In genomic region chr3:52385157-52385556, GRCh38 we compare ENCODE assay signal across 8 cellular contexts. TPM values are rescaled to one million over a fixed set of nuclear protein-coding genes. Genes with fewer than 3 reads are reported as not detected.
DNase-seq lines count a peak whose midpoint lies in the region; ATAC-seq, FAIRE-seq and TF ChIP-seq lines count a peak whose summit lies in the region.

No MANE protein-coding gene starts in this region.

- no peaks in the 10 kb centered on the region for H3K9me1 ChIP-seq in keratinocyte (ENCODE audit: control insufficient read depth, extremely low read depth, insufficient read depth, low read length)

- H3K27me3 Mint-ChIP-seq in T-helper 2 cell treated with Interferon-gamma antibody and Interleukin-4, amounts not matched to agents 5 μg/mL and 100 μg/mL, for 36 hours (ENCODE audit: low read depth), result no peaks in the 10 kb centered on the region

- no peak for FAIRE-seq in keratinocyte (lab: Jason Lieb, UNC)

- H3K4me1 ChIP-seq in keratinocyte (ENCODE audit: control insufficient read depth, extremely low read depth, insufficient read depth, low read length), result no peaks in the 10 kb centered on the region

- H3K4me1 Mint-ChIP-seq in T-helper 2 cell treated with Interferon-gamma antibody and Interleukin-4, amounts not matched to agents 5 μg/mL and 100 μg/mL, for 36 hours (ENCODE audit: low read depth), result no peaks in the 10 kb centered on the region

- dilution Hi-C loops in keratinocyte (cut with MboI; ENCODE audit: extremely low pct_ligation_motif_present, low sequenced_read_pairs), result no loop called here

- H3K4me3 Mint-ChIP-seq in T-helper 2 cell treated with Interferon-gamma antibody and Interleukin-4, amounts not matched to agents 5 μg/mL and 100 μg/mL, for 36 hours, result no peak overlapping the region

- H3K4me3 ChIP-seq in keratinocyte (ENCODE audit: control insufficient read depth in 2 of 3, extremely low read depth in 1 of 3, insufficient read depth in 2 of 3, low read depth in 1 of 3, low read length in 3 of 3), result no peak overlapping the region

- no peak overlapping the region for H3K9ac ChIP-seq in keratinocyte (ENCODE audit: control insufficient read depth, extremely low read depth, insufficient read depth, low read length)

- H3K27ac Mint-ChIP-seq in T-helper 2 cell treated with Interferon-gamma antibody and Interleukin-4, amounts not matched to agents 5 μg/mL and 100 μg/mL, for 36 hours, result peak overlapping the region; percentile 31

- no peaks in the 10 kb centered on the region for H3K9me3 ChIP-seq in keratinocyte (ENCODE audit: control insufficient read depth, low read depth, low read length)

- DNase-seq in Daoy (ENCODE audit: low read depth) (peak; percentile 39), HT-29 (ENCODE audit: low spot score) (peak; percentile 72), keratinocyte (ENCODE audit: low read depth, low spot score) (no peak), globus pallidus (ENCODE audit: low spot score) (no peak), NCI-H1092 (lab: John Stamatoyannopoulos, UW) (no peak)
- no peak for DNase-seq in T-helper 2 cell treated with Interferon-gamma antibody and Interleukin-4, amounts not matched to agents 5 μg/mL and 100 μg/mL, for 36 hours (ENCODE audit: low spot score)

- H3K4me2 ChIP-seq in keratinocyte (ENCODE audit: control insufficient read depth, extremely low read depth, insufficient read depth, low read depth, low read length), result no peak overlapping the region

- no peaks in the 10 kb centered on the region for H3K36me3 ChIP-seq in keratinocyte (ENCODE audit: control insufficient read depth in 2 of 2, extremely low read depth in 1 of 2, insufficient read depth in 2 of 2, low read length in 2 of 2)

- H3K27ac ChIP-seq in keratinocyte (ENCODE audit: control insufficient read depth, insufficient read depth, low read length), result no peak overlapping the region

- ATAC-seq in GM21717 (IDR thresholded peaks at IDR 0.05; ENCODE audit: unreplicated experiment), result no peak
- ATAC-seq in GM21423 (IDR thresholded peaks at IDR 0.05; ENCODE audit: unreplicated experiment), result no peak

- no peak overlapping the region for H2AFZ ChIP-seq in keratinocyte (ENCODE audit: control insufficient read depth, low read length)

- H3K79me2 ChIP-seq in keratinocyte (ENCODE audit: control insufficient read depth, insufficient read depth, low read length), result no peaks in the 10 kb centered on the region

- H4K20me1 ChIP-seq in keratinocyte (ENCODE audit: control insufficient read depth, extremely low read depth, insufficient read depth, low read length), result no peaks in the 10 kb centered on the region

- H3K27me3 ChIP-seq in keratinocyte (ENCODE audit: control insufficient read depth, extremely low read depth, insufficient read depth, low read length), result no peaks in the 10 kb centered on the region

- TF ChIP-seq CTCF in keratinocyte (optimal IDR thresholded peaks at IDR 0.05 in 1 of 3, IDR thresholded peaks at IDR 0.05 in 1 of 3, conservative IDR thresholded peaks at IDR 0.05 in 1 of 3; ENCODE audit: extremely low read depth in 1 of 3, insufficient read depth in 2 of 3, low read length in 3 of 3), result peak in 2 of 3 experiments; percentile 73 to 77

- no peaks in the 10 kb centered on the region for H3K9me3 Mint-ChIP-seq in T-helper 2 cell treated with Interferon-gamma antibody and Interleukin-4, amounts not matched to agents 5 μg/mL and 100 μg/mL, for 36 hours

- peaks cover 2% of the 10 kb centered on the region for H3K36me3 Mint-ChIP-seq in T-helper 2 cell treated with Interferon-gamma antibody and Interleukin-4, amounts not matched to agents 5 μg/mL and 100 μg/mL, for 36 hours (ENCODE audit: low read depth)

RNA-seq across cellular contexts. Expression of gene BAP1, which starts 24.7 kb away (rescaled TPM):
- total RNA-seq in Daoy (2014; rRNA removed; shearing (Covaris generic)), result 38.2 and 47.8 TPM in 2 replicates
- total RNA-seq in HT-29 (2014; rRNA removed; shearing (Covaris generic)), result 59.4 and 80.5 TPM in 2 replicates
- 97.8 to 119 TPM (median 100 TPM) in 3 replicates for polyA plus RNA-seq in keratinocyte
- polyA plus RNA-seq in keratinocyte (2011; ENCODE audit: low read depth), result 25.5 TPM
- 79.5 and 100 TPM in 2 replicates for polyA plus RNA-seq in keratinocyte (2011; cell fraction: cytosol; rRNA removed)
- polyA plus RNA-seq in keratinocyte (2011; cell fraction: nucleus; rRNA removed), result 203 and 211 TPM in 2 replicates
- polyA plus RNA-seq in keratinocyte (2012; ENCODE audit: low replicate concordance), result 60.8 and 101 TPM in 2 replicates
- polyA minus RNA-seq in keratinocyte, result 131 to 185 TPM (median 135 TPM) in 3 replicates
- polyA minus RNA-seq in keratinocyte (2011; cell fraction: cytosol; rRNA and poly(A)+ RNA removed), result 138 TPM
- polyA minus RNA-seq in keratinocyte (2011; cell fraction: nucleus; rRNA and poly(A)+ RNA removed), result 84.5 and 90.7 TPM in 2 replicates

RNA-seq across cellular contexts. Expression of gene PHF7, which starts 25.3 kb away (rescaled TPM):
- total RNA-seq in Daoy (2014; rRNA removed; shearing (Covaris generic)), result 8.6 and 12.4 TPM in 2 replicates
- total RNA-seq in HT-29 (2014; rRNA removed; shearing (Covaris generic)), result 1.6 and 2.7 TPM in 2 replicates
- polyA plus RNA-seq in keratinocyte, result 9.3 to 10.3 TPM (median 9.3 TPM) in 3 replicates
- 8.4 TPM for polyA plus RNA-seq in keratinocyte (2011; ENCODE audit: low read depth)
- polyA plus RNA-seq in keratinocyte (2011; cell fraction: cytosol; rRNA removed), result 6.9 and 7.8 TPM in 2 replicates
- polyA plus RNA-seq in keratinocyte (2011; cell fraction: nucleus; rRNA removed), result 19.7 and 21.2 TPM in 2 replicates
- polyA plus RNA-seq in keratinocyte (2012; ENCODE audit: low replicate concordance), result 5.4 and 6.1 TPM in 2 replicates
- polyA minus RNA-seq in keratinocyte, result 1.9 to 9.8 TPM (median 8.3 TPM) in 3 replicates
- 7.9 TPM for polyA minus RNA-seq in keratinocyte (2011; cell fraction: cytosol; rRNA and poly(A)+ RNA removed)
- polyA minus RNA-seq in keratinocyte (2011; cell fraction: nucleus; rRNA and poly(A)+ RNA removed), result 4.6 and 7.3 TPM in 2 replicates

RNA-seq across cellular contexts. Expression of gene SEMA3G, which starts 59.7 kb away (rescaled TPM):
- 0.34 TPM in 1 of 2 replicates, not detected in the other for total RNA-seq in Daoy (2014; rRNA removed; shearing (Covaris generic))
- 0.15 and 0.31 TPM in 2 replicates for total RNA-seq in HT-29 (2014; rRNA removed; shearing (Covaris generic))
- 0.03 to 0.14 TPM (median 0.07 TPM) in 3 replicates for polyA plus RNA-seq in keratinocyte
- polyA plus RNA-seq in keratinocyte (2011; ENCODE audit: low read depth), result 0.07 TPM
- polyA plus RNA-seq in keratinocyte (2011; cell fraction: cytosol; rRNA removed), result 0.01 and 0.05 TPM in 2 replicates
- 0.05 and 0.07 TPM in 2 replicates for polyA plus RNA-seq in keratinocyte (2011; cell fraction: nucleus; rRNA removed)
- polyA plus RNA-seq in keratinocyte (2012; ENCODE audit: low replicate concordance), result 0.07 and 0.10 TPM in 2 replicates
- polyA minus RNA-seq in keratinocyte, result 0.03 TPM in 1 of 3 replicates, not detected in the others
- polyA minus RNA-seq in keratinocyte (2011; cell fraction: cytosol; rRNA and poly(A)+ RNA removed), result not detected
- polyA minus RNA-seq in keratinocyte (2011; cell fraction: nucleus; rRNA and poly(A)+ RNA removed), result 0.23 TPM in 1 of 2 replicates, not detected in the other

Comparison
In these comparisons a context has a peak if more than half of its experiments do, and no peak if none do; other contexts are left out.
1. DNase-seq: peak in Daoy (single experiment) and HT-29 (single experiment); none in T-helper 2 cell treated with Interferon-gamma antibody and Interleukin-4, amounts not matched to agents 5 μg/mL and 100 μg/mL, for 36 hours (single experiment), keratinocyte (single experiment), globus pallidus (single experiment) and NCI-H1092 (single experiment).